ENCODE assay signal across 8 cellular contexts in the genomic region with DNA sequence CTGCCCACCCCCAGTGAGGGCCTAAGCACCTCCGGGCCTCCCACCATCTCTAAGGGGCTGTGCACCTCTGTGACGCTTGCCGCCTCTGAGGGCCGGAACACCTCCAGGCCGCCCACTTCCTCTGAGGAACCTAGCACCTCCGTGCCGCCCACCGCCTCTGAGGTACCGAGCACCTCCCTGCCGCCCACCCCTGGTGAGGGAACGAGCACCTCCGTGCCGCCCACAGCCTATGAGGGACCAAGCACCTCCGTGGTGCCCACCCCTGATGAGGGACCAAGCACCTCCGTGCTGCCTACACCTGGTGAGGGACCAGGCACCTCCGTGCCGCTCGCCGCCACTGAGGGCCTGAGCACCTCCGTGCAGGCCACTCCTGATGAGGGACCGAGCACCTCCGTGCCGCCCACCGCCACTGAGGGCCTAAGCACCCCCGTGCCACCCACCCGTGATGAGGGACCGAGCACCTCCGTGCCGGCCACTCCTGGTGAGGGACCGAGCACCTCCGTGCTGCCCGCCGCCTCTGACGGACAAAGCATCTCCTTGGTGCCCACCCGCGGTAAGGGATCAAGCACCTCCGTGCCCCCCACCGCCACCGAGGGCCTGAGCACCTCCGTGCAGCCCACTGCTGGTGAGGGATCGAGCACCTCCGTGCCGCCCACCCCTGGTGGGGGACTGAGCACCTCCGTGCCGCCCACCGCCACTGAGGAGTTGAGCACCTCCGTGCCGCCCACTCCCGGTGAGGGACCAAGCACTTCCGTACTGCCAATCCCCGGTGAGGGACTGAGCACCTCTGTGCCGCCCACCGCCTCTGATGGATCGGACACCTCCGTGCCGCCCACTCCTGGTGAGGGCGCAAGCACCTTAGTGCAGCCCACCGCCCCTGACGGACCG. TPM values are rescaled to one million over a fixed set of nuclear protein-coding genes. Genes with fewer than 3 reads are reported as not detected.
DNase-seq lines count a peak whose midpoint lies in the region; ATAC-seq and TF ChIP-seq lines count a peak whose summit lies in the region.

No MANE protein-coding gene starts in this region.

- TF ChIP-seq CTCF in fibroblast of mammary gland (conservative IDR thresholded peaks at IDR 0.05; ENCODE audit: control insufficient read depth, insufficient read depth, low read depth, low read length) = no peak
- no peak for TF ChIP-seq CTCF in omental fat pad (IDR thresholded peaks at IDR 0.05)
- no peak for TF ChIP-seq CTCF in uterus (IDR thresholded peaks at IDR 0.05)

- H3K4me1 ChIP-seq in uterus = no peaks in the 10 kb centered on the region

- peak overlapping the region; percentile 31 to 60 for H3K27ac ChIP-seq in uterus

- H3K27me3 ChIP-seq in uterus = no peaks in the 10 kb centered on the region

- TF ChIP-seq POLR2A in uterus (IDR thresholded peaks at IDR 0.05) = no peak

- no peaks in the 10 kb centered on the region for H3K36me3 ChIP-seq in uterus

- intact Hi-C loops in uterus (cut with DNase I; ENCODE audit: low total_unique reads) = no loop called here

- peak; percentile 25 for DNase-seq in NCI-H82 (lab: John Stamatoyannopoulos, UW)
- no peak for DNase-seq in NCI-H82 treated with DMSO at 0.1 percent for 48 hours (lab: John Stamatoyannopoulos, UW; ENCODE audit: unreplicated experiment)
- DNase-seq in activated T-cell treated with anti-CD3 and anti-CD28 coated beads for 48 hours (ENCODE audit: low read depth) = peak; percentile 6
- no peak for DNase-seq in fibroblast of mammary gland (ENCODE audit: low read depth)
- no peak for DNase-seq in omental fat pad (ENCODE audit: low spot score)
- DNase-seq in uterus = peak; percentile 11 to 12
- DNase-seq in NCI-H226 = no peak

- H3K9me3 ChIP-seq in uterus = no peaks in the 10 kb centered on the region

- H3K4me3 ChIP-seq in fibroblast of mammary gland (ENCODE audit: control insufficient read depth, low read depth, low read length) (peak overlapping the region; percentile 58), uterus (peak overlapping the region; percentile 55 to 58)

- ATAC-seq in HG03469 (IDR thresholded peaks at IDR 0.05; ENCODE audit: unreplicated experiment) = peak; percentile 29
- ATAC-seq in omental fat pad (ENCODE audit: low FRiP score) = peak; percentile 18

RNA-seq across cellular contexts. Expression of a gene that starts 1.0 kb away (rescaled TPM):
- 1 to 10 TPM in 1 of 4 donors, under 1 TPM in 3; 0.48 to 1.2 (median 0.94) TPM for total RNA-seq in omental fat pad
- 1 to 10 TPM; 1.8 to 7.2 (median 4.5) TPM for total RNA-seq in uterus

Comparison
In these comparisons a context has a peak if more than half of its experiments do, and no peak if none do; other contexts are left out.
1. DNase-seq: peak in NCI-H82 (single experiment), activated T-cell treated with anti-CD3 and anti-CD28 coated beads for 48 hours (single experiment) and uterus (2 of 2); none in NCI-H82 treated with DMSO at 0.1 percent for 48 hours (single experiment), fibroblast of mammary gland (single experiment), omental fat pad (single experiment) and NCI-H226 (single experiment).